Comparison of ENCODE assay signal across 1 cellular context in genomic region chr12:12788675-12789368, GRCh38.
A peak's percentile ranks its signal among the peaks of the same experiment; 100 is the strongest.
TF ChIP-seq lines count a peak whose summit lies in the region.

No MANE protein-coding gene starts in this region.

TF ChIP-seq in H1, 55 proteins besides CTCF, POLR2A, EP300 and RAD21:
- TF ChIP-seq GTF2F1 (IDR thresholded peaks at IDR 0.05; ENCODE audit: borderline replicate concordance, low read depth, low read length) (no peak), CTBP2 (IDR thresholded peaks at IDR 0.05; ENCODE audit: borderline replicate concordance, insufficient read depth, insufficient read length, low read length) (no peak), GABPA (IDR thresholded peaks at IDR 0.05; ENCODE audit: borderline replicate concordance, insufficient read depth, low read length) (no peak), SUZ12 (IDR thresholded peaks at IDR 0.05; ENCODE audit: low read length) (0 out of 2 replicates have a peak, but pooled peaks have one; percentile 0), POLR2AphosphoS5 (IDR thresholded peaks at IDR 0.05; ENCODE audit: low read depth, low read length) (no peak), YY1 (IDR thresholded peaks at IDR 0.05; ENCODE audit: low read depth, low read length) (no peak), TAF7 (optimal IDR thresholded peaks at IDR 0.05; ENCODE audit: borderline replicate concordance, low read depth, low read length) (no peak)
TF ChIP-seq in H1: peak in this region for 1.
